8 cellular contexts compared by ENCODE assay signal in the genomic region with DNA sequence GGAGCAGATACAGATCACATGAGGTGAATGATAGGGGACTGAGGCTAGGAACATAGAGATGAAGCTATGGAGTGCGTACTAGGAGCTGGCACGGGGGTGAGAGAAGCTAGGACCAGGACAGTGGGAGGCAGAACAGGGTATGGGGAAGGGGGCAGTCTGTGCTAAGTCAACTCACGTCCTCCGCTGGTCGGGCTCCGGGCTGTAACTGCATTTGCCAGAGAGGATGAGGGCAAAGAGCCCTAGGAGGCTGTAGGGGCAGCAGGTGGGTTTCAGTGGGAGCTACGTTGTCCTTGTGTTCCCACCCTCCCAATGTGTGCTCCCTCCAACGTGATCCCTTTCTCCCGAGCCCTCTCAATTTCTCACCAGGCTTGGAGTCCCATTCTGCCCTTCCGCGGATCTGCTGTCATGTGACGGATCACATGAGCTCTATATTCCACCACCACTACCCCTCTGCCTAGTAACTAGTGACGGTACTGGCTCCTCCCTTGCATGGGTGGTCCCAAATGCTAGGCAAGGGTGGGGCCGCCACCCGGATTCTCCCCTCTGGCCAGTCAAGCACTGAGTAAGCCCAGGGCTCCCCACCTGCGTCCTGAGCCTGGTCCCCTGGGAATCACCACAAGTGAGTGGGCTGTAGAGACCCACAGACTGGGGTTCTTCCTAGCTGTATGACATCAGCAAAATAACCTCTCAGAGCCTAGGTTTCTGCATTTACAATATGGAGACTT. TPM values are rescaled to one million over a fixed set of nuclear protein-coding genes. Genes with fewer than 3 reads are reported as not detected.
DNase-seq lines count a peak whose midpoint lies in the region; ATAC-seq, FAIRE-seq and TF ChIP-seq lines count a peak whose summit lies in the region.

A gene (minus strand): TSS at position 402 of the 725 bp plus-strand sequence. CDS start 22 bp downstream, at position 380.

- H3K4me3 Mint-ChIP-seq in brain: no peak within 1 kb of the TSS

- in situ Hi-C loops in gastrocnemius medialis (cut with MboI; ENCODE audit: low sequenced_read_pairs in 4 of 4): loop anchor here in 1 of 4 donors (10.0 kb wide), 1 partner anchor 384 kb away; a partner anchor contains a TSS

- H3K36me3 ChIP-seq in iPS DF 6.9 (ENCODE audit: control insufficient read depth, insufficient read depth, low read length): no peaks in the 10 kb centered on the region; the same call in none of the 2 replicates
- H3K36me3 ChIP-seq in gastrocnemius medialis: peaks cover 0 to 21% of the 10 kb centered on the region in 2 donors

- no peak for TF ChIP-seq CTCF in brain (conservative IDR thresholded peaks at IDR 0.05)
- TF ChIP-seq CTCF in gastrocnemius medialis (IDR thresholded peaks at IDR 0.05 in 4 of 5, conservative IDR thresholded peaks at IDR 0.05 in 1 of 5): no peak

- no CpG with 5 or more reads among the region's 16 CpGs for WGBS in iPS DF 6.9 (ENCODE audit: insufficient coverage, insufficient read length)

- peak; percentile 68 to 85 for TF ChIP-seq POLR2A in gastrocnemius medialis (IDR thresholded peaks at IDR 0.05)

- H3K4me1 ChIP-seq in iPS DF 6.9 (ENCODE audit: control insufficient read depth, insufficient read depth, low read length) (no peaks in the 10 kb centered on the region; the same call in 1 of the 2 replicates), gastrocnemius medialis (peaks cover 15 to 16% of the 10 kb centered on the region in 2 donors)

- H3K9me3 Mint-ChIP-seq in brain: no peaks in the 10 kb centered on the region

- H3K27me3 ChIP-seq in iPS DF 6.9 (ENCODE audit: control insufficient read depth, insufficient read depth, low read length): no peaks in the 10 kb centered on the region
- no peaks in the 10 kb centered on the region for H3K27me3 ChIP-seq in gastrocnemius medialis

- peak; percentile 94 for DNase-seq in NCI-H2107 treated with DMSO at 0.1 percent for 48 hours (lab: John Stamatoyannopoulos, UW; ENCODE audit: unreplicated experiment)
- no peak for DNase-seq in iPS DF 6.9 (ENCODE audit: low read depth, low spot score)
- DNase-seq in gastrocnemius medialis: peak; percentile 90 to 93

- H3K27ac ChIP-seq in iPS DF 6.9 (ENCODE audit: low read length) (no peak within 1 kb of the TSS), gastrocnemius medialis (peak within 1 kb of the TSS; percentile 80 to 94 (median 90))

- no peaks in the 10 kb centered on the region for H3K4me1 Mint-ChIP-seq in brain

- FAIRE-seq in A204.1 (lab: Jason Lieb, UNC) (peak; percentile 88), TTC549 (lab: Jason Lieb, UNC) (peak; percentile 80)

- H3K27ac Mint-ChIP-seq in brain: no peak within 1 kb of the TSS

- no peaks in the 10 kb centered on the region for H3K27me3 Mint-ChIP-seq in brain

- ATAC-seq in GM18858 (IDR thresholded peaks at IDR 0.05; ENCODE audit: unreplicated experiment): peak; percentile 97
- peak; percentile 99 for ATAC-seq in HG03066 (IDR thresholded peaks at IDR 0.05; ENCODE audit: low read depth, unreplicated experiment)
- peak; percentile 100 for ATAC-seq in gastrocnemius medialis

- H3K4me3 ChIP-seq in iPS DF 6.9 (ENCODE audit: low read length): peak within 1 kb of the TSS; percentile 66
- H3K4me3 ChIP-seq in gastrocnemius medialis: peak within 1 kb of the TSS; percentile 65 to 84 (median 74)

- H3K36me3 Mint-ChIP-seq in brain: peaks cover 6% of the 10 kb centered on the region

- H3K9me3 ChIP-seq in iPS DF 6.9 (ENCODE audit: control insufficient read depth, insufficient read depth, low read length) (no peaks in the 10 kb centered on the region), gastrocnemius medialis (no peaks in the 10 kb centered on the region)

- intact Hi-C loops in gastrocnemius medialis (cut with DNase I; ENCODE audit: low total_unique reads): loop anchor here (1.0 to 10.0 kb wide), 5 partner anchors 64 to 956 kb away; a partner anchor contains a TSS

RNA-seq across cellular contexts. Expression of the gene that starts here (rescaled TPM):
- polyA plus RNA-seq in brain (ENCODE audit: insufficient read depth, low read depth, low replicate concordance): 123 TPM
- total RNA-seq in gastrocnemius medialis: 10 to 100 TPM; 13.9 to 43.4 (median 19.6) TPM
